8 cellular contexts compared by ENCODE assay signal in genomic region chr18:54357660-54358494, GRCh38. TPM values are rescaled to one million over a fixed set of nuclear protein-coding genes. Genes with fewer than 3 reads are reported as not detected.
A peak's percentile ranks its signal among the peaks of the same experiment; 100 is the strongest.
DNase-seq lines count a peak whose midpoint lies in the region; ATAC-seq lines count a peak whose summit lies in the region.

Gene C18orf54, plus strand, starts transcription at chr18:54357906. Its CDS starts 2,667 bp downstream, at chr18:54360573.
A gene with protein sequence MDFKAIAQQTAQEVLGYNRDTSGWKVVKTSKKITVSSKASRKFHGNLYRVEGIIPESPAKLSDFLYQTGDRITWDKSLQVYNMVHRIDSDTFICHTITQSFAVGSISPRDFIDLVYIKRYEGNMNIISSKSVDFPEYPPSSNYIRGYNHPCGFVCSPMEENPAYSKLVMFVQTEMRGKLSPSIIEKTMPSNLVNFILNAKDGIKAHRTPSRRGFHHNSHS (minus strand): TSS chr18:54357858. CDS start chr18:54354573, 3,285 bp downstream.

- H3K4me1 ChIP-seq in endocrine pancreas (ENCODE audit: control insufficient read depth, insufficient read depth, low read length) = no peaks in the 10 kb centered on the region
- peaks cover 5% of the 10 kb centered on the region for H3K4me1 ChIP-seq in mesodermal cell (ENCODE audit: control insufficient read depth, insufficient read depth, low read length, poor library complexity, severe bottlenecking)

- peak within 1 kb of the TSS; percentile 65 for H3K9ac ChIP-seq in endocrine pancreas (ENCODE audit: control insufficient read depth, insufficient read depth, low read length)

- WGBS in mesodermal cell (ENCODE audit: insufficient coverage in 2 of 2), 2 experiments = 1% methylated on average over 51 to 54 of the region's 62 CpGs

- H3K27ac ChIP-seq in mesodermal cell (ENCODE audit: low read depth, low read length, severe bottlenecking) = peak within 1 kb of the TSS; percentile 90

- peak within 1 kb of the TSS; percentile 52 for H3K4me3 ChIP-seq in endocrine pancreas (ENCODE audit: control insufficient read depth, insufficient read depth, low read length)
- H3K4me3 ChIP-seq in mesodermal cell (ENCODE audit: extremely low read depth, insufficient read depth, low read length, poor library complexity, severe bottlenecking) = peak within 1 kb of the TSS; percentile 88

- H3K36me3 ChIP-seq in endocrine pancreas (ENCODE audit: control insufficient read depth, insufficient read depth, low read length) (no peaks in the 10 kb centered on the region), mesodermal cell (ENCODE audit: control insufficient read depth, insufficient read depth, low read length) (peaks cover 20% of the 10 kb centered on the region)

- in situ Hi-C loops in Caki2 (cut with HindIII; ENCODE audit: low pct_unique_long_range_greater_than_20kb, low sequenced_read_pairs) = no loop called here

- no peaks in the 10 kb centered on the region for H3K9me3 ChIP-seq in endocrine pancreas (ENCODE audit: control insufficient read depth, low read length)
- no peaks in the 10 kb centered on the region for H3K9me3 ChIP-seq in mesodermal cell (ENCODE audit: control insufficient read depth, low read length)

- DNase-seq in Caki2 (ENCODE audit: low read depth) (peak; percentile 85), HT-29 (ENCODE audit: low spot score) (peak; percentile 81), NK-92 (lab: John Stamatoyannopoulos, UW; ENCODE audit: unreplicated experiment) (peak; percentile 49)
- DNase-seq in activated CD8-positive, alpha-beta memory T cell treated with anti-CD3 and anti-CD28 coated beads for 4 hours (ENCODE audit: low read depth in 2 of 2) = peak; percentile 76 to 77
- DNase-seq in stimulated activated CD8-positive, alpha-beta memory T cell treated with anti-CD3 and anti-CD28 coated beads, Interleukin-15, amount 100 ng/mL, for 24 hours (ENCODE audit: low read depth) = peak; percentile 77

- peak; percentile 94 for ATAC-seq in GM21360 (IDR thresholded peaks at IDR 0.05; ENCODE audit: unreplicated experiment)

- H3K27me3 ChIP-seq in endocrine pancreas (ENCODE audit: control insufficient read depth, insufficient read depth, low read length) = no peaks in the 10 kb centered on the region

RNA-seq across cellular contexts. Expression of gene C18orf54, which starts in this region (rescaled TPM):
- 5.6 and 23.0 TPM in 2 replicates for total RNA-seq in Caki2 (2014; rRNA removed; shearing (Covaris generic); ENCODE audit: low replicate concordance)
- 0.50 and 1.0 TPM in 2 replicates for total RNA-seq in HT-29 (2014; rRNA removed; shearing (Covaris generic))
- polyA plus RNA-seq in mesodermal cell (2013, experiment 1 of 2) = 24.1 TPM
- polyA plus RNA-seq in mesodermal cell (2013, experiment 2 of 2) = 25.6 TPM

RNA-seq across cellular contexts. Expression of the second gene that starts in this region (rescaled TPM):
- not detected in 2 replicates for total RNA-seq in Caki2 (2014; rRNA removed; shearing (Covaris generic); ENCODE audit: low replicate concordance)
- total RNA-seq in HT-29 (2014; rRNA removed; shearing (Covaris generic)) = not detected in 2 replicates
- polyA plus RNA-seq in mesodermal cell (2013, experiment 1 of 2) = not detected
- polyA plus RNA-seq in mesodermal cell (2013, experiment 2 of 2) = not detected

Comparison
In these comparisons a context has a peak if more than half of its experiments do, and no peak if none do; other contexts are left out.
1. Peak in every context shown above with its lines: DNase-seq, ATAC-seq, H3K4me3 ChIP-seq and H3K27ac ChIP-seq.